Comparison of ENCODE assay signal across 8 cellular contexts in genomic region chr12:123634142-123634561, GRCh38. TPM values are rescaled to one million over a fixed set of nuclear protein-coding genes. Genes with fewer than 3 reads are reported as not detected.
DNase-seq lines count a peak whose midpoint lies in the region; ATAC-seq, FAIRE-seq and TF ChIP-seq lines count a peak whose summit lies in the region.

No MANE protein-coding gene starts in this region.

- no peaks in the 10 kb centered on the region for H3K9me3 Mint-ChIP-seq in activated naive CD4-positive, alpha-beta T cell treated with anti-CD3 and anti-CD28 coated beads for 36 hours
- no peaks in the 10 kb centered on the region for H3K9me3 Mint-ChIP-seq in activated naive CD8-positive, alpha-beta T cell treated with anti-CD3 and anti-CD28 coated beads for 36 hours

- TF ChIP-seq CTCF in HepG2 (CRISPR knock-in tag; IDR thresholded peaks at IDR 0.05): no peak
- no peak for TF ChIP-seq CTCF in transverse colon (IDR thresholded peaks at IDR 0.05)

- H3K36me3 ChIP-seq in HepG2 (replicated peaks in 1 of 2; ENCODE audit: control insufficient read depth in 1 of 2, insufficient read depth in 2 of 2, low read length in 2 of 2): peaks cover 7 to 14% of the 10 kb centered on the region in 2 experiments; a peak in 4 of 5 replicates
- peaks cover 0 to 22% (median 3%) of the 10 kb centered on the region in 4 donors for H3K36me3 ChIP-seq in transverse colon

- peak overlapping the region; percentile 91 to 98 (median 94) for H3K4me3 ChIP-seq in HepG2 (replicated peaks in 1 of 3; ENCODE audit: insufficient read depth in 1 of 3, low read depth in 2 of 3, low read length in 3 of 3)
- peak overlapping the region; percentile 65 to 73 (median 70) for H3K4me3 ChIP-seq in transverse colon

- FAIRE-seq in HepG2 (lab: Jason Lieb, UNC): no peak

- intact Hi-C loops in activated naive CD4-positive, alpha-beta T cell treated with anti-CD3 and anti-CD28 coated beads for 36 hours (cut with micrococcal nuclease): loop anchor here (5.0 to 10.0 kb wide), 2 partner anchors 131 to 338 kb away; partner anchors contain the start of genes CCDC92, DNAH10 and ZNF664
- intact Hi-C loops in HepG2 (cut with micrococcal nuclease; ENCODE audit: unreplicated experiment): no loop called here
- intact Hi-C loops in transverse colon (cut with DNase I; ENCODE audit: low total_unique reads): no loop called here

- CTCF ChIA-PET in activated naive CD4-positive, alpha-beta T cell treated with anti-CD3 and anti-CD28 coated beads for 36 hours (lab: Charles Lee): interaction anchor here (0.6 to 0.9 kb wide), 2 partner anchors 285 to 989 kb away, joined by 3 read pairs; no protein-coding TSS in a partner anchor
- CTCF ChIA-PET in HepG2 (lab: Yijun Ruan, JAX; ENCODE audit: low intra/inter-chr PET ratio, low total read pairs): no interaction called here

- H3K79me2 ChIP-seq in HepG2 (ENCODE audit: insufficient read depth, low read length): peaks cover 30% of the 10 kb centered on the region

- peak overlapping the region; percentile 94 for H3K27ac Mint-ChIP-seq in activated naive CD4-positive, alpha-beta T cell treated with anti-CD3 and anti-CD28 coated beads for 36 hours
- peak overlapping the region; percentile 95 for H3K27ac Mint-ChIP-seq in activated naive CD8-positive, alpha-beta T cell treated with anti-CD3 and anti-CD28 coated beads for 36 hours

- TSS peak; percentile 94 for BruUV-seq in HepG2 (replicated peaks; lab: Mats Ljungman, UMichigan)

- peaks cover 33% of the 10 kb centered on the region for H3K4me1 Mint-ChIP-seq in activated naive CD4-positive, alpha-beta T cell treated with anti-CD3 and anti-CD28 coated beads for 36 hours (ENCODE audit: low read depth)
- peaks cover 28% of the 10 kb centered on the region for H3K4me1 Mint-ChIP-seq in activated naive CD8-positive, alpha-beta T cell treated with anti-CD3 and anti-CD28 coated beads for 36 hours

- no peak for DNase-seq in activated naive CD4-positive, alpha-beta T cell treated with anti-CD3 and anti-CD28 coated beads for 36 hours
- DNase-seq in activated naive CD4-positive, alpha-beta T cell treated with Interleukin-2 at 50 U/mL for 16 hours: no peak
- peak; percentile 4 for DNase-seq in activated naive CD8-positive, alpha-beta T cell treated with anti-CD3 and anti-CD28 coated beads for 36 hours
- DNase-seq in HepG2 (ENCODE audit: low spot score) (no peak), transverse colon (no peak), COLO829 (ENCODE audit: low spot score) (no peak), SHP77 (lab: John Stamatoyannopoulos, UW) (no peak)

- H3K9me3 ChIP-seq in HepG2 (ENCODE audit: low read length) (no peaks in the 10 kb centered on the region), transverse colon (no peaks in the 10 kb centered on the region)

- ATAC-seq in HepG2 (peak; percentile 22; the same call in 2 of the 3 replicates), GM19463 (IDR thresholded peaks at IDR 0.05; ENCODE audit: unreplicated experiment) (no peak)

- TF ChIP-seq EP300 in HepG2 (IDR thresholded peaks at IDR 0.05; ENCODE audit: low read depth in 2 of 2, low read length in 2 of 2) (no peak), HepG2 (CRISPR knock-in tag; IDR thresholded peaks at IDR 0.05; ENCODE audit: borderline replicate concordance) (no peak), transverse colon (IDR thresholded peaks at IDR 0.05; ENCODE audit: low read depth) (no peak)

- H2AFZ ChIP-seq in HepG2 (ENCODE audit: low read length): no peak overlapping the region

- peak overlapping the region; percentile 99 for H3K4me3 Mint-ChIP-seq in activated naive CD4-positive, alpha-beta T cell treated with anti-CD3 and anti-CD28 coated beads for 36 hours
- H3K4me3 Mint-ChIP-seq in activated naive CD8-positive, alpha-beta T cell treated with anti-CD3 and anti-CD28 coated beads for 36 hours: peak overlapping the region; percentile 92

- no peak for TF ChIP-seq RAD21 in HepG2 (CRISPR knock-in tag; IDR thresholded peaks at IDR 0.05)

- under 1% methylated on average over 19 of the region's 19 CpGs for WGBS in HepG2 (ENCODE audit: low lambda C conversion rate)
- 10% methylated on average over 10 to 19 of the region's 19 CpGs for WGBS in transverse colon (ENCODE audit: low coverage in 1 of 2), 2 donors

- TF ChIP-seq POLR2A in HepG2 (IDR thresholded peaks at IDR 0.05; ENCODE audit: insufficient read depth in 1 of 2, low read depth in 2 of 2, low read length in 2 of 2) (no peak), transverse colon (IDR thresholded peaks at IDR 0.05) (no peak)

- H3K4me2 ChIP-seq in HepG2 (ENCODE audit: low read depth, low read length): peak overlapping the region; percentile 82

- H3K4me1 ChIP-seq in HepG2 (ENCODE audit: insufficient read depth, low read length) (peaks cover 16% of the 10 kb centered on the region), transverse colon (peaks cover 8 to 17% (median 12%) of the 10 kb centered on the region in 4 donors)

- peaks cover 21% of the 10 kb centered on the region for H3K36me3 Mint-ChIP-seq in activated naive CD4-positive, alpha-beta T cell treated with anti-CD3 and anti-CD28 coated beads for 36 hours (ENCODE audit: low read depth)
- peaks cover 25% of the 10 kb centered on the region for H3K36me3 Mint-ChIP-seq in activated naive CD8-positive, alpha-beta T cell treated with anti-CD3 and anti-CD28 coated beads for 36 hours

- in situ Hi-C loops in HepG2 (cut with HindIII; ENCODE audit: extremely low pct_ligation_motif_present, low pct_unique_long_range_greater_than_20kb): no loop called here
- in situ Hi-C loops in transverse colon (cut with MboI; ENCODE audit: low pct_ligation_motif_present in 1 of 4, low pct_unique_long_range_greater_than_20kb in 1 of 4, low sequenced_read_pairs in 3 of 4): no loop called here

- H4K20me1 ChIP-seq in HepG2 (ENCODE audit: insufficient read depth, low read length): no peaks in the 10 kb centered on the region

- H3K27me3 Mint-ChIP-seq in activated naive CD4-positive, alpha-beta T cell treated with anti-CD3 and anti-CD28 coated beads for 36 hours (ENCODE audit: low read depth): no peaks in the 10 kb centered on the region
- H3K27me3 Mint-ChIP-seq in activated naive CD8-positive, alpha-beta T cell treated with anti-CD3 and anti-CD28 coated beads for 36 hours: no peaks in the 10 kb centered on the region

- peak overlapping the region; percentile 99 for H3K9ac ChIP-seq in HepG2 (ENCODE audit: insufficient read depth, low read depth, low read length)

- H3K27me3 ChIP-seq in HepG2 (ENCODE audit: control insufficient read depth in 1 of 2, insufficient read depth in 2 of 2, low read length in 2 of 2): no peaks in the 10 kb centered on the region; a peak in 1 of 5 replicates
- H3K27me3 ChIP-seq in transverse colon: no peaks in the 10 kb centered on the region

- peak overlapping the region; percentile 91 for H3K27ac ChIP-seq in HepG2 (ENCODE audit: extremely low read length, insufficient read depth, low read length)
- H3K27ac ChIP-seq in transverse colon: peak overlapping the region; percentile 76 to 88 (median 83)

- POLR2A ChIA-PET in HepG2 (lab: Yijun Ruan, JAX): interaction anchor here (0.9 to 1.3 kb wide), 3 partner anchors 77 to 269 kb away, joined by 3 to 8 read pairs (median 5); partner anchors contain the start of genes ATP6V0A2 and KMT5A

RNA-seq across cellular contexts. Expression of gene GTF2H3, which starts 0.5 kb away (rescaled TPM):
- 10 to 100 TPM; 56.6 to 57.7 TPM for total RNA-seq in activated naive CD4-positive, alpha-beta T cell treated with anti-CD3 and anti-CD28 coated beads for 36 hours
- total RNA-seq in activated naive CD8-positive, alpha-beta T cell treated with anti-CD3 and anti-CD28 coated beads for 36 hours: 10 to 100 TPM; 95.9 TPM
- 58.8 and 88.6 TPM in 2 replicates for total RNA-seq in HepG2 (2016; rRNA removed; fragmentation: Illumina TruSeq; extraction: Trizol)
- total RNA-seq in HepG2 (2016; cell fraction: cytosol; rRNA removed; fragmentation: Illumina TruSeq; extraction: Trizol; ENCODE audit: low read depth): 15.1 and 15.3 TPM in 2 replicates
- 59.9 and 91.7 TPM in 2 replicates for total RNA-seq in HepG2 (2016; cell fraction: insoluble cytoplasmic fraction; rRNA removed; fragmentation: Illumina TruSeq; extraction: Trizol)
- total RNA-seq in HepG2 (2016; cell fraction: membrane; rRNA removed; fragmentation: Illumina TruSeq; extraction: Trizol): 10.1 and 11.7 TPM in 2 replicates
- 31.6 and 37.7 TPM in 2 replicates for total RNA-seq in HepG2 (2016; cell fraction: nucleus; rRNA removed; fragmentation: Illumina TruSeq; extraction: Trizol)
- polyA plus RNA-seq in HepG2 (2011; rRNA removed): 24.6 and 35.8 TPM in 2 replicates
- 18.5 and 28.8 TPM in 2 replicates for polyA plus RNA-seq in HepG2 (2011; cell fraction: cytosol; rRNA removed)
- polyA plus RNA-seq in HepG2 (2011; cell fraction: nucleus; rRNA removed): 9.9 and 10.3 TPM in 2 replicates
- 25.9 and 38.9 TPM in 2 replicates for polyA plus RNA-seq in HepG2 (2012)
- 2.0 and 2.1 TPM in 2 replicates for polyA plus RNA-seq in HepG2 (2016; cell fraction: cytosol; fragmentation: Illumina TruSeq; extraction: Trizol; ENCODE audit: low read depth)
- polyA plus RNA-seq in HepG2 (2016; cell fraction: insoluble cytoplasmic fraction; fragmentation: Illumina TruSeq; extraction: Trizol; ENCODE audit: low read depth): 54.9 and 61.2 TPM in 2 replicates
- 4.9 and 5.3 TPM in 2 replicates for polyA plus RNA-seq in HepG2 (2016; cell fraction: membrane; fragmentation: Illumina TruSeq; extraction: Trizol; ENCODE audit: low read depth)
- 35.7 and 38.8 TPM in 2 replicates for polyA plus RNA-seq in HepG2 (2016; cell fraction: nucleus; fragmentation: Illumina TruSeq; extraction: Trizol; ENCODE audit: insufficient read depth, low read depth)
- polyA minus RNA-seq in HepG2 (2011; rRNA and poly(A)+ RNA removed; ENCODE audit: low replicate concordance): 23.9 and 24.4 TPM in 2 replicates
- 17.9 and 24.5 TPM in 2 replicates for polyA minus RNA-seq in HepG2 (2011; cell fraction: cytosol; rRNA and poly(A)+ RNA removed)
- polyA minus RNA-seq in HepG2 (2011; cell fraction: nucleus; rRNA and poly(A)+ RNA removed): 25.1 and 33.9 TPM in 2 replicates
- total RNA-seq in transverse colon: 10 to 100 TPM in 3 of 4 donors, 1 to 10 TPM in 1; 2.6 to 14.3 (median 11.6) TPM

RNA-seq across cellular contexts. Expression of gene EIF2B1, which starts 0.7 kb away (rescaled TPM):
- 10 to 100 TPM; 54.3 to 60.9 TPM for total RNA-seq in activated naive CD4-positive, alpha-beta T cell treated with anti-CD3 and anti-CD28 coated beads for 36 hours
- 10 to 100 TPM; 89.8 to 93.5 TPM for total RNA-seq in activated naive CD8-positive, alpha-beta T cell treated with anti-CD3 and anti-CD28 coated beads for 36 hours
- total RNA-seq in HepG2 (2016; rRNA removed; fragmentation: Illumina TruSeq; extraction: Trizol) (37.4 and 45.1 TPM in 2 replicates), transverse colon (100 to 1,000 TPM in 2 of 4 donors, 10 to 100 TPM in 2; 46.0 to 121 (median 92.3) TPM)
- 6.1 and 6.7 TPM in 2 replicates for total RNA-seq in HepG2 (2016; cell fraction: cytosol; rRNA removed; fragmentation: Illumina TruSeq; extraction: Trizol; ENCODE audit: low read depth)
- 35.8 and 45.7 TPM in 2 replicates for total RNA-seq in HepG2 (2016; cell fraction: insoluble cytoplasmic fraction; rRNA removed; fragmentation: Illumina TruSeq; extraction: Trizol)
- 12.7 and 13.4 TPM in 2 replicates for total RNA-seq in HepG2 (2016; cell fraction: membrane; rRNA removed; fragmentation: Illumina TruSeq; extraction: Trizol)
- total RNA-seq in HepG2 (2016; cell fraction: nucleus; rRNA removed; fragmentation: Illumina TruSeq; extraction: Trizol): 21.2 TPM in 2 replicates
- 18.7 and 20.1 TPM in 2 replicates for polyA plus RNA-seq in HepG2 (2011; rRNA removed)
- 13.7 and 16.6 TPM in 2 replicates for polyA plus RNA-seq in HepG2 (2011; cell fraction: cytosol; rRNA removed)
- polyA plus RNA-seq in HepG2 (2011; cell fraction: nucleus; rRNA removed): 34.5 and 45.8 TPM in 2 replicates
- 20.4 and 24.1 TPM in 2 replicates for polyA plus RNA-seq in HepG2 (2012)
- polyA plus RNA-seq in HepG2 (2016; cell fraction: cytosol; fragmentation: Illumina TruSeq; extraction: Trizol; ENCODE audit: low read depth): 5.1 and 5.6 TPM in 2 replicates
- polyA plus RNA-seq in HepG2 (2016; cell fraction: insoluble cytoplasmic fraction; fragmentation: Illumina TruSeq; extraction: Trizol; ENCODE audit: low read depth): 50.2 and 53.5 TPM in 2 replicates
- polyA plus RNA-seq in HepG2 (2016; cell fraction: membrane; fragmentation: Illumina TruSeq; extraction: Trizol; ENCODE audit: low read depth): 10.5 and 10.8 TPM in 2 replicates
- polyA plus RNA-seq in HepG2 (2016; cell fraction: nucleus; fragmentation: Illumina TruSeq; extraction: Trizol; ENCODE audit: insufficient read depth, low read depth): 37.5 and 40.1 TPM in 2 replicates
- 6.3 and 19.6 TPM in 2 replicates for polyA minus RNA-seq in HepG2 (2011; rRNA and poly(A)+ RNA removed; ENCODE audit: low replicate concordance)
- polyA minus RNA-seq in HepG2 (2011; cell fraction: cytosol; rRNA and poly(A)+ RNA removed): 5.5 and 6.0 TPM in 2 replicates
- polyA minus RNA-seq in HepG2 (2011; cell fraction: nucleus; rRNA and poly(A)+ RNA removed): 15.8 and 17.0 TPM in 2 replicates

RNA-seq across cellular contexts. Expression of gene DDX55, which starts 32.3 kb away (rescaled TPM):
- 10 to 100 TPM; 44.8 to 48.7 TPM for total RNA-seq in activated naive CD4-positive, alpha-beta T cell treated with anti-CD3 and anti-CD28 coated beads for 36 hours
- 10 to 100 TPM; 55.3 to 56.7 TPM for total RNA-seq in activated naive CD8-positive, alpha-beta T cell treated with anti-CD3 and anti-CD28 coated beads for 36 hours
- total RNA-seq in HepG2 (2016; rRNA removed; fragmentation: Illumina TruSeq; extraction: Trizol) (29.5 and 37.0 TPM in 2 replicates), transverse colon (10 to 100 TPM; 14.2 to 35.2 (median 25.1) TPM)
- total RNA-seq in HepG2 (2016; cell fraction: cytosol; rRNA removed; fragmentation: Illumina TruSeq; extraction: Trizol; ENCODE audit: low read depth): 8.9 and 10.0 TPM in 2 replicates
- 26.9 and 38.3 TPM in 2 replicates for total RNA-seq in HepG2 (2016; cell fraction: insoluble cytoplasmic fraction; rRNA removed; fragmentation: Illumina TruSeq; extraction: Trizol)
- 15.6 and 16.1 TPM in 2 replicates for total RNA-seq in HepG2 (2016; cell fraction: membrane; rRNA removed; fragmentation: Illumina TruSeq; extraction: Trizol)
- 35.7 and 44.5 TPM in 2 replicates for total RNA-seq in HepG2 (2016; cell fraction: nucleus; rRNA removed; fragmentation: Illumina TruSeq; extraction: Trizol)
- 21.1 and 22.2 TPM in 2 replicates for polyA plus RNA-seq in HepG2 (2011; rRNA removed)
- polyA plus RNA-seq in HepG2 (2011; cell fraction: cytosol; rRNA removed): 14.7 and 16.6 TPM in 2 replicates
- 51.9 and 61.7 TPM in 2 replicates for polyA plus RNA-seq in HepG2 (2011; cell fraction: nucleus; rRNA removed)
- 18.1 and 19.2 TPM in 2 replicates for polyA plus RNA-seq in HepG2 (2012)
- polyA plus RNA-seq in HepG2 (2016; cell fraction: cytosol; fragmentation: Illumina TruSeq; extraction: Trizol; ENCODE audit: low read depth): 2.9 and 3.0 TPM in 2 replicates
- 28.1 and 28.8 TPM in 2 replicates for polyA plus RNA-seq in HepG2 (2016; cell fraction: insoluble cytoplasmic fraction; fragmentation: Illumina TruSeq; extraction: Trizol; ENCODE audit: low read depth)
- 6.4 and 7.9 TPM in 2 replicates for polyA plus RNA-seq in HepG2 (2016; cell fraction: membrane; fragmentation: Illumina TruSeq; extraction: Trizol; ENCODE audit: low read depth)
- 105 and 110 TPM in 2 replicates for polyA plus RNA-seq in HepG2 (2016; cell fraction: nucleus; fragmentation: Illumina TruSeq; extraction: Trizol; ENCODE audit: insufficient read depth, low read depth)
- 19.8 and 42.6 TPM in 2 replicates for polyA minus RNA-seq in HepG2 (2011; rRNA and poly(A)+ RNA removed; ENCODE audit: low replicate concordance)
- polyA minus RNA-seq in HepG2 (2011; cell fraction: cytosol; rRNA and poly(A)+ RNA removed): 6.6 and 12.3 TPM in 2 replicates
- 42.1 and 43.8 TPM in 2 replicates for polyA minus RNA-seq in HepG2 (2011; cell fraction: nucleus; rRNA and poly(A)+ RNA removed)

RNA-seq across cellular contexts. Expression of gene TCTN2, which starts 36.8 kb away (rescaled TPM):
- 1 to 10 TPM; 3.0 to 3.5 TPM for total RNA-seq in activated naive CD4-positive, alpha-beta T cell treated with anti-CD3 and anti-CD28 coated beads for 36 hours
- 1 to 10 TPM; 3.3 to 3.6 TPM for total RNA-seq in activated naive CD8-positive, alpha-beta T cell treated with anti-CD3 and anti-CD28 coated beads for 36 hours
- total RNA-seq in HepG2 (2016; rRNA removed; fragmentation: Illumina TruSeq; extraction: Trizol): 4.1 and 8.1 TPM in 2 replicates
- total RNA-seq in HepG2 (2016; cell fraction: cytosol; rRNA removed; fragmentation: Illumina TruSeq; extraction: Trizol; ENCODE audit: low read depth): 3.3 and 4.2 TPM in 2 replicates
- total RNA-seq in HepG2 (2016; cell fraction: insoluble cytoplasmic fraction; rRNA removed; fragmentation: Illumina TruSeq; extraction: Trizol): 4.1 and 7.3 TPM in 2 replicates
- 4.9 and 5.0 TPM in 2 replicates for total RNA-seq in HepG2 (2016; cell fraction: membrane; rRNA removed; fragmentation: Illumina TruSeq; extraction: Trizol)
- 7.9 and 8.3 TPM in 2 replicates for total RNA-seq in HepG2 (2016; cell fraction: nucleus; rRNA removed; fragmentation: Illumina TruSeq; extraction: Trizol)
- 3.9 and 5.0 TPM in 2 replicates for polyA plus RNA-seq in HepG2 (2011; rRNA removed)
- 2.7 and 3.2 TPM in 2 replicates for polyA plus RNA-seq in HepG2 (2011; cell fraction: cytosol; rRNA removed)
- polyA plus RNA-seq in HepG2 (2011; cell fraction: nucleus; rRNA removed): 6.4 and 6.7 TPM in 2 replicates
- 3.7 and 5.5 TPM in 2 replicates for polyA plus RNA-seq in HepG2 (2012)
- 0.93 and 1.1 TPM in 2 replicates for polyA plus RNA-seq in HepG2 (2016; cell fraction: cytosol; fragmentation: Illumina TruSeq; extraction: Trizol; ENCODE audit: low read depth)
- 3.3 and 3.7 TPM in 2 replicates for polyA plus RNA-seq in HepG2 (2016; cell fraction: insoluble cytoplasmic fraction; fragmentation: Illumina TruSeq; extraction: Trizol; ENCODE audit: low read depth)
- 2.4 and 2.6 TPM in 2 replicates for polyA plus RNA-seq in HepG2 (2016; cell fraction: membrane; fragmentation: Illumina TruSeq; extraction: Trizol; ENCODE audit: low read depth)
- 12.7 and 13.0 TPM in 2 replicates for polyA plus RNA-seq in HepG2 (2016; cell fraction: nucleus; fragmentation: Illumina TruSeq; extraction: Trizol; ENCODE audit: insufficient read depth, low read depth)
- 11.6 and 14.2 TPM in 2 replicates for polyA minus RNA-seq in HepG2 (2011; rRNA and poly(A)+ RNA removed; ENCODE audit: low replicate concordance)
- polyA minus RNA-seq in HepG2 (2011; cell fraction: cytosol; rRNA and poly(A)+ RNA removed): 3.0 and 3.9 TPM in 2 replicates
- 4.5 and 6.1 TPM in 2 replicates for polyA minus RNA-seq in HepG2 (2011; cell fraction: nucleus; rRNA and poly(A)+ RNA removed)
- total RNA-seq in transverse colon: 1 to 10 TPM in 3 of 4 donors, under 1 TPM in 1; 1.00 to 6.3 (median 5.1) TPM

RNA-seq across cellular contexts. Expression of gene TMED2, which starts 49.8 kb away (rescaled TPM):
- total RNA-seq in activated naive CD4-positive, alpha-beta T cell treated with anti-CD3 and anti-CD28 coated beads for 36 hours: 100 to 1,000 TPM; 101 to 105 TPM
- total RNA-seq in activated naive CD8-positive, alpha-beta T cell treated with anti-CD3 and anti-CD28 coated beads for 36 hours: 100 to 1,000 TPM; 177 to 180 TPM
- total RNA-seq in HepG2 (2016; rRNA removed; fragmentation: Illumina TruSeq; extraction: Trizol) (202 and 240 TPM in 2 replicates), transverse colon (100 to 1,000 TPM in 2 of 4 donors, 10 to 100 TPM in 2; 62.9 to 138 (median 96.6) TPM)
- total RNA-seq in HepG2 (2016; cell fraction: cytosol; rRNA removed; fragmentation: Illumina TruSeq; extraction: Trizol; ENCODE audit: low read depth): 94.8 and 112 TPM in 2 replicates
- 191 and 250 TPM in 2 replicates for total RNA-seq in HepG2 (2016; cell fraction: insoluble cytoplasmic fraction; rRNA removed; fragmentation: Illumina TruSeq; extraction: Trizol)
- 262 and 272 TPM in 2 replicates for total RNA-seq in HepG2 (2016; cell fraction: membrane; rRNA removed; fragmentation: Illumina TruSeq; extraction: Trizol)
- total RNA-seq in HepG2 (2016; cell fraction: nucleus; rRNA removed; fragmentation: Illumina TruSeq; extraction: Trizol): 193 and 223 TPM in 2 replicates
- 166 and 200 TPM in 2 replicates for polyA plus RNA-seq in HepG2 (2011; rRNA removed)
- 96.9 and 166 TPM in 2 replicates for polyA plus RNA-seq in HepG2 (2011; cell fraction: cytosol; rRNA removed)
- 44.3 and 60.5 TPM in 2 replicates for polyA plus RNA-seq in HepG2 (2011; cell fraction: nucleus; rRNA removed)
- polyA plus RNA-seq in HepG2 (2012): 213 and 226 TPM in 2 replicates
- 92.3 and 134 TPM in 2 replicates for polyA plus RNA-seq in HepG2 (2016; cell fraction: cytosol; fragmentation: Illumina TruSeq; extraction: Trizol; ENCODE audit: low read depth)
- polyA plus RNA-seq in HepG2 (2016; cell fraction: insoluble cytoplasmic fraction; fragmentation: Illumina TruSeq; extraction: Trizol; ENCODE audit: low read depth): 211 and 222 TPM in 2 replicates
- polyA plus RNA-seq in HepG2 (2016; cell fraction: membrane; fragmentation: Illumina TruSeq; extraction: Trizol; ENCODE audit: low read depth): 206 and 232 TPM in 2 replicates
- polyA plus RNA-seq in HepG2 (2016; cell fraction: nucleus; fragmentation: Illumina TruSeq; extraction: Trizol; ENCODE audit: insufficient read depth, low read depth): 282 and 306 TPM in 2 replicates
- 86.0 and 140 TPM in 2 replicates for polyA minus RNA-seq in HepG2 (2011; rRNA and poly(A)+ RNA removed; ENCODE audit: low replicate concordance)
- 111 and 124 TPM in 2 replicates for polyA minus RNA-seq in HepG2 (2011; cell fraction: cytosol; rRNA and poly(A)+ RNA removed)
- 70.8 and 82.7 TPM in 2 replicates for polyA minus RNA-seq in HepG2 (2011; cell fraction: nucleus; rRNA and poly(A)+ RNA removed)
